14 cellular contexts compared by ENCODE assay signal in genomic region chr12:79776111-79776510, GRCh38.
A peak's percentile ranks its signal among the peaks of the same experiment; 100 is the strongest.
DNase-seq lines count a peak whose midpoint lies in the region; ATAC-seq and TF ChIP-seq lines count a peak whose summit lies in the region.
"Had no signal": no experiment of that assay in that cellular context is flagged by ENCODE, and none has a peak within 500 bp of the region (broad histone marks: within the 10 kb centered on the region; RNA-seq: fewer than 3 reads in every experiment).

No MANE protein-coding gene starts in this region.

- H3K4ac ChIP-seq in IMR-90 (ENCODE audit: low read depth, low read length): no peak overlapping the region

- no peak overlapping the region for H4K5ac ChIP-seq in IMR-90 (ENCODE audit: low read depth, low read length)

- TF ChIP-seq CTCF in IMR-90 (conservative IDR thresholded peaks at IDR 0.05; ENCODE audit: low read depth, low read length) (no peak), chondrocyte (IDR thresholded peaks at IDR 0.05) (no peak), thoracic aorta (IDR thresholded peaks at IDR 0.05) (no peak), nephron progenitor cell (IDR thresholded peaks at IDR 0.05) (no peak)

- H3K9ac ChIP-seq in IMR-90 (ENCODE audit: low read depth, low read length): no peak overlapping the region

- no peak overlapping the region for H4K91ac ChIP-seq in IMR-90 (ENCODE audit: insufficient read depth, low read depth, low read length)

- no peak overlapping the region for H3K4me3 Mint-ChIP-seq in chondrocyte (ENCODE audit: unreplicated experiment)
- H3K4me3 Mint-ChIP-seq in nephron progenitor cell: no peak overlapping the region
- H3K4me3 Mint-ChIP-seq in activated CD4-positive, alpha-beta memory T cell treated with anti-CD3 and anti-CD28 coated beads, Interleukin-2, amount 10 ng/mL, durations not matched to agents 7 days and 5 days: no peak overlapping the region
- H3K4me3 Mint-ChIP-seq: naive B cell had no signal

- TF ChIP-seq RAD21 in IMR-90 (IDR thresholded peaks at IDR 0.05; ENCODE audit: low read length): no peak

- H4K20me1 ChIP-seq in IMR-90 (ENCODE audit: insufficient read depth, low read length): no peaks in the 10 kb centered on the region

- H3K4me2 ChIP-seq in IMR-90 (ENCODE audit: low read depth, low read length): no peak overlapping the region

- H3K36me3 Mint-ChIP-seq in chondrocyte (ENCODE audit: low read depth) (peaks cover 10% of the 10 kb centered on the region), nephron progenitor cell (ENCODE audit: low read depth) (peaks cover 23% of the 10 kb centered on the region)
- peaks cover 23% of the 10 kb centered on the region for H3K36me3 Mint-ChIP-seq in activated CD4-positive, alpha-beta memory T cell treated with anti-CD3 and anti-CD28 coated beads, Interleukin-2, amount 10 ng/mL, durations not matched to agents 7 days and 5 days (ENCODE audit: low read depth)

- no peak overlapping the region for H3K14ac ChIP-seq in IMR-90 (replicated peaks; ENCODE audit: low read depth, low read length)

- H3K4me1 Mint-ChIP-seq in chondrocyte (ENCODE audit: low read depth) (peaks cover 38% of the 10 kb centered on the region), nephron progenitor cell (no peaks in the 10 kb centered on the region)
- H3K4me1 Mint-ChIP-seq in activated CD4-positive, alpha-beta memory T cell treated with anti-CD3 and anti-CD28 coated beads, Interleukin-2, amount 10 ng/mL, durations not matched to agents 7 days and 5 days: no peaks in the 10 kb centered on the region
- H3K4me1 Mint-ChIP-seq: naive B cell had no signal

- dilution Hi-C loops in IMR-90 (cut with HindIII; ENCODE audit: low sequenced_read_pairs, unreplicated experiment): no loop called here

- CTCF ChIA-PET in IMR-90 (lab: Yijun Ruan, JAX): no interaction called here
- CTCF ChIA-PET in activated CD4-positive, alpha-beta memory T cell treated with anti-CD3 and anti-CD28 coated beads, Interleukin-2, amount 10 ng/mL, durations not matched to agents 7 days and 5 days (lab: Charles Lee): no interaction called here

- H2BK15ac ChIP-seq in IMR-90 (ENCODE audit: low read depth, low read length): no peak overlapping the region

- in situ Hi-C loops in IMR-90 (cut with MboI; ENCODE audit: low sequenced_read_pairs): no loop called here

- H3K23ac ChIP-seq in IMR-90 (ENCODE audit: low read depth, low read length): no peak overlapping the region

- no peak for TF ChIP-seq POLR2A in IMR-90 (IDR thresholded peaks at IDR 0.05; ENCODE audit: low read depth, low read length)

- H3K4me1 ChIP-seq in IMR-90 (ENCODE audit: control insufficient read depth, insufficient read depth, low read length): no peaks in the 10 kb centered on the region
- peaks cover 13 to 18% of the 10 kb centered on the region in 2 donors for H3K4me1 ChIP-seq in thoracic aorta (ENCODE audit: control insufficient read depth in 1 of 2, low read depth in 2 of 2)

- H3K36me3 ChIP-seq in IMR-90 (ENCODE audit: control insufficient read depth, insufficient read depth, low read length) (peaks cover 4% of the 10 kb centered on the region), thoracic aorta (peaks cover 10% of the 10 kb centered on the region)

- no peak overlapping the region for H2BK5ac ChIP-seq in IMR-90 (ENCODE audit: low read depth, low read length, poor library complexity, severe bottlenecking)

- H3K9me3 ChIP-seq in IMR-90 (ENCODE audit: control insufficient read depth, insufficient read depth, low read length): no peaks in the 10 kb centered on the region
- H3K9me3 ChIP-seq in thoracic aorta: no peaks in the 10 kb centered on the region

- H3K9me1 ChIP-seq in IMR-90 (ENCODE audit: insufficient read depth, low read length): 0 out of 2 replicates have a peak, but pooled peaks cover 3% of the 10 kb centered on the region

- intact Hi-C loops in IMR-90 (cut with micrococcal nuclease): loop anchor here (5.0 kb wide), 3 partner anchors 84 to 369 kb away; partner anchors contain the start of gene PAWR
- intact Hi-C loops in left ventricle myocardium superior (cut with micrococcal nuclease): no loop called here

- POLR2A ChIA-PET in IMR-90 (lab: Charles Lee; ENCODE audit: unreplicated experiment): no interaction called here
- POLR2A ChIA-PET in activated CD4-positive, alpha-beta memory T cell treated with anti-CD3 and anti-CD28 coated beads, Interleukin-2, amount 10 ng/mL, durations not matched to agents 7 days and 5 days (lab: Charles Lee): no interaction called here

- WGBS in IMR-90 (ENCODE audit: extremely low coverage in 2 of 2, insufficient read length in 1 of 2), 2 experiments: no CpG with 5 or more reads among the region's 1 CpG

- no peak overlapping the region for H3K18ac ChIP-seq in IMR-90 (ENCODE audit: low read depth, low read length)

- H2BK120ac ChIP-seq in IMR-90 (ENCODE audit: low read depth, low read length): no peak overlapping the region

- H3K27me3 ChIP-seq in IMR-90 (ENCODE audit: control insufficient read depth, insufficient read depth, low read length) (no peaks in the 10 kb centered on the region), thoracic aorta (replicated peaks; ENCODE audit: insufficient read depth) (no peaks in the 10 kb centered on the region)

- H3K9me3 Mint-ChIP-seq in chondrocyte (ENCODE audit: low read depth): no peaks in the 10 kb centered on the region
- no peaks in the 10 kb centered on the region for H3K9me3 Mint-ChIP-seq in nephron progenitor cell
- no peaks in the 10 kb centered on the region for H3K9me3 Mint-ChIP-seq in activated CD4-positive, alpha-beta memory T cell treated with anti-CD3 and anti-CD28 coated beads, Interleukin-2, amount 10 ng/mL, durations not matched to agents 7 days and 5 days
- H3K9me3 Mint-ChIP-seq: naive B cell had no signal

- no peak overlapping the region for H2AFZ ChIP-seq in IMR-90 (replicated peaks; ENCODE audit: low read length, poor library complexity)

- DNase-seq in IMR-90 (peak; percentile 68), chondrocyte (ENCODE audit: low spot score) (no peak), left ventricle myocardium superior (no peak), thoracic aorta (ENCODE audit: low spot score) (no peak), nephron progenitor cell (no peak)
- DNase-seq in activated CD4-positive, alpha-beta memory T cell treated with anti-CD3 and anti-CD28 coated beads, Interleukin-2, amount 10 ng/mL, durations not matched to agents 7 days and 5 days: no peak
- DNase-seq: activated CD4-positive, alpha-beta T cell treated with anti-CD3 and anti-CD28 coated beads, Interleukin-2, amount 50 U/mL, for 4 hours; activated effector memory CD4-positive, alpha-beta T cell treated with anti-CD3 and anti-CD28 coated beads, Interleukin-2, amount 50 U/mL, for 16 hours; cortex of kidney; naive B cell; NCI-H774; T-helper 1 cell had no signal

- H2AK9ac ChIP-seq in IMR-90 (replicated peaks; ENCODE audit: low read depth, low read length, poor library complexity): no peak overlapping the region

- H2AK5ac ChIP-seq in IMR-90 (ENCODE audit: low read depth, low read length): no peak overlapping the region

- no TSS peak for BruUV-seq in IMR-90 (replicated peaks; lab: Mats Ljungman, UMichigan)

- no peak overlapping the region for H3K4me3 ChIP-seq in IMR-90 (ENCODE audit: insufficient read depth, low read depth, low read length)
- no peak overlapping the region for H3K4me3 ChIP-seq in thoracic aorta

- ATAC-seq in IMR-90 (ENCODE audit: low read depth): peak; percentile 63
- peak; percentile 64 for ATAC-seq in left ventricle myocardium superior
- no peak for ATAC-seq in thoracic aorta (ENCODE audit: insufficient number of reproducible peaks, low FRiP score, low read depth)
- no peak for ATAC-seq in HG02798 (IDR thresholded peaks at IDR 0.05; ENCODE audit: poor library complexity, unreplicated experiment)
- no peak for ATAC-seq in GM21619 (IDR thresholded peaks at IDR 0.05; ENCODE audit: unreplicated experiment)

- no peak overlapping the region for H3K27ac ChIP-seq in IMR-90 (ENCODE audit: insufficient read depth, low read length)
- H3K27ac ChIP-seq in thoracic aorta: peak overlapping the region; percentile 16 to 52

- H4K8ac ChIP-seq in IMR-90 (ENCODE audit: low read depth in 2 of 2, low read length in 2 of 2): no peak overlapping the region

- H3K27me3 Mint-ChIP-seq in chondrocyte (ENCODE audit: low read depth): no peaks in the 10 kb centered on the region
- no peaks in the 10 kb centered on the region for H3K27me3 Mint-ChIP-seq in nephron progenitor cell (ENCODE audit: low read depth, poor library complexity)
- no peaks in the 10 kb centered on the region for H3K27me3 Mint-ChIP-seq in activated CD4-positive, alpha-beta memory T cell treated with anti-CD3 and anti-CD28 coated beads, Interleukin-2, amount 10 ng/mL, durations not matched to agents 7 days and 5 days
- H3K27me3 Mint-ChIP-seq: naive B cell had no signal

- peaks cover 3 to 15% of the 10 kb centered on the region in 2 experiments; a peak in 2 of 4 replicates for H3K79me1 ChIP-seq in IMR-90 (ENCODE audit: low read depth in 1 of 2, low read length in 2 of 2)

- H3K27ac Mint-ChIP-seq in chondrocyte (ENCODE audit: unreplicated experiment) (peak overlapping the region; percentile 89), nephron progenitor cell (no peak overlapping the region)
- no peak overlapping the region for H3K27ac Mint-ChIP-seq in activated CD4-positive, alpha-beta memory T cell treated with anti-CD3 and anti-CD28 coated beads, Interleukin-2, amount 10 ng/mL, durations not matched to agents 7 days and 5 days
- H3K27ac Mint-ChIP-seq: naive B cell had no signal

- H2BK20ac ChIP-seq in IMR-90 (ENCODE audit: low read depth, low read length): no peak overlapping the region

- H3K56ac ChIP-seq in IMR-90 (ENCODE audit: extremely low read depth, insufficient read depth, low read length): no peak overlapping the region

TF ChIP-seq in IMR-90, 13 proteins besides CTCF, POLR2A, EP300 and RAD21 (continues in another document):
- TF ChIP-seq MAZ (IDR thresholded peaks at IDR 0.05; ENCODE audit: borderline replicate concordance, low read depth, low read length) (no peak), RCOR1 (IDR thresholded peaks at IDR 0.05; ENCODE audit: insufficient replicate concordance, low read length) (no peak), BHLHE40 (IDR thresholded peaks at IDR 0.05; ENCODE audit: low read depth, low read length) (no peak), RFX5 (IDR thresholded peaks at IDR 0.05; ENCODE audit: low read depth, low read length) (no peak)
- TF ChIP-seq, protein P1, sequence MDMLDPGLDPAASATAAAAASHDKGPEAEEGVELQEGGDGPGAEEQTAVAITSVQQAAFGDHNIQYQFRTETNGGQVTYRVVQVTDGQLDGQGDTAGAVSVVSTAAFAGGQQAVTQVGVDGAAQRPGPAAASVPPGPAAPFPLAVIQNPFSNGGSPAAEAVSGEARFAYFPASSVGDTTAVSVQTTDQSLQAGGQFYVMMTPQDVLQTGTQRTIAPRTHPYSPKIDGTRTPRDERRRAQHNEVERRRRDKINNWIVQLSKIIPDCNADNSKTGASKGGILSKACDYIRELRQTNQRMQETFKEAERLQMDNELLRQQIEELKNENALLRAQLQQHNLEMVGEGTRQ (IDR thresholded peaks at IDR 0.05; ENCODE audit: low read depth, low read length): no peak

Comparison
In these comparisons a context has a peak if more than half of its experiments do, and no peak if none do; other contexts are left out.
1. ATAC-seq: peak in IMR-90 (single experiment) and left ventricle myocardium superior (single experiment); none in thoracic aorta (single experiment), HG02798 (single experiment) and GM21619 (single experiment).